8 cellular contexts compared by ENCODE assay signal in the genomic region with DNA sequence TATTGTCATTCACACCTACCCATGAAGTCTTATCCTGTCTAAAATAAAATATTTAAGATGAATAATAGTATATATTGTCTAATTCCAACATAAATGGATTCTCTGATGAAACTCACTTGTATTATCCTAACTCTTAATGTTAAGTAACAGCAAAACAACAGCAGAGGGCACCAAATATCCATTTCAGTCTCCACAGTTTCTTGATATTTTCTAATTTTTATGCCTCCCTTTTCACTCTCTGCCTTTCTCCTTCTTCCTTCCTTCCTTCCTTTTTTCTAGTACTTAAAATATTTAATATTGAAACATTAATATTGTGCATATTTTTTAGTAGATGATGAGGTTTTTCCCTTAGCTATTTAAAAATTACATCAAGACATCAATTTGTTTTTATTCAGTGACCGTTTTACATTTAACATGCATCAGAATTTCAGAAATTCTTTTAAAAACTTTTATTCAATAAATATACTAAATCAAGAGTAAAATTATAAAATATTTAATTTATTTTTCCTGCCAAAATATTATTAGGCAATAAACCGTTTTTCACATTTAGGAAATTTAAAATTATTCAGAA.
DNase-seq lines count a peak whose midpoint lies in the region; ATAC-seq and TF ChIP-seq lines count a peak whose summit lies in the region.

No MANE protein-coding gene starts in this region.

- TF ChIP-seq EP300 in suprapubic skin (IDR thresholded peaks at IDR 0.05) = no peak

- peak; percentile 48 for DNase-seq in EH (ENCODE audit: low read depth)
- peak; percentile 25 for DNase-seq in MV-4-11 (lab: John Stamatoyannopoulos, UW)
- peak; percentile 44 for DNase-seq in SK-N-MC (ENCODE audit: low read depth, low spot score)
- DNase-seq in fibroblast of villous mesenchyme (ENCODE audit: low read depth) = peak; percentile 54
- peak; percentile 2 for DNase-seq in retinal pigment epithelial cell (ENCODE audit: low read depth)
- no peak for DNase-seq in stimulated activated CD4-positive, alpha-beta T cell treated with anti-CD3 and anti-CD28 coated beads, Interleukin-2, amount 100 ng/mL, for 48 hours
- DNase-seq in suprapubic skin (ENCODE audit: low spot score in 2 of 2) = no peak

- ATAC-seq in HG03354 (IDR thresholded peaks at IDR 0.05; ENCODE audit: poor library complexity, severe bottlenecking, unreplicated experiment) = no peak

- no peak for TF ChIP-seq POLR2A in suprapubic skin (IDR thresholded peaks at IDR 0.05)

- H3K4me1 ChIP-seq in suprapubic skin = no peaks in the 10 kb centered on the region

- TF ChIP-seq CTCF in fibroblast of villous mesenchyme (IDR thresholded peaks at IDR 0.05; ENCODE audit: insufficient read depth, low read depth, low read length) = peak; percentile 52
- peak; percentile 58 for TF ChIP-seq CTCF in retinal pigment epithelial cell (conservative IDR thresholded peaks at IDR 0.05; ENCODE audit: low read depth, low read length)
- peak in 1 of 2 donors; percentile 19 for TF ChIP-seq CTCF in suprapubic skin (IDR thresholded peaks at IDR 0.05)

- no peak overlapping the region for H3K4me3 ChIP-seq in SK-N-MC
- no peak overlapping the region for H3K4me3 ChIP-seq in fibroblast of villous mesenchyme (ENCODE audit: low read depth, low read length)
- H3K4me3 ChIP-seq in retinal pigment epithelial cell (ENCODE audit: low read length) = no peak overlapping the region
- no peak overlapping the region for H3K4me3 ChIP-seq in suprapubic skin

- no peaks in the 10 kb centered on the region for H3K36me3 ChIP-seq in SK-N-MC (ENCODE audit: insufficient read depth, low read length)
- H3K36me3 ChIP-seq in suprapubic skin = peaks cover 7% of the 10 kb centered on the region

- no peak overlapping the region for H3K9ac ChIP-seq in SK-N-MC (ENCODE audit: insufficient read length)

- WGBS in suprapubic skin = 69% methylated on average over 2 of the region's 2 CpGs

- H3K27ac ChIP-seq in SK-N-MC (no peak overlapping the region), suprapubic skin (no peak overlapping the region)

- H3K27me3 ChIP-seq in suprapubic skin = no peaks in the 10 kb centered on the region

- no peaks in the 10 kb centered on the region for H3K9me3 ChIP-seq in SK-N-MC (ENCODE audit: low read depth, low read length)
- no peaks in the 10 kb centered on the region for H3K9me3 ChIP-seq in suprapubic skin

Comparison
In these comparisons a context has a peak if more than half of its experiments do, and no peak if none do; other contexts are left out.
1. DNase-seq: peak in EH (single experiment), MV-4-11 (single experiment), SK-N-MC (single experiment), fibroblast of villous mesenchyme (single experiment) and retinal pigment epithelial cell (single experiment); none in stimulated activated CD4-positive, alpha-beta T cell treated with anti-CD3 and anti-CD28 coated beads, Interleukin-2, amount 100 ng/mL, for 48 hours (0 of 2) and suprapubic skin (0 of 2).